In the genomic region with DNA sequence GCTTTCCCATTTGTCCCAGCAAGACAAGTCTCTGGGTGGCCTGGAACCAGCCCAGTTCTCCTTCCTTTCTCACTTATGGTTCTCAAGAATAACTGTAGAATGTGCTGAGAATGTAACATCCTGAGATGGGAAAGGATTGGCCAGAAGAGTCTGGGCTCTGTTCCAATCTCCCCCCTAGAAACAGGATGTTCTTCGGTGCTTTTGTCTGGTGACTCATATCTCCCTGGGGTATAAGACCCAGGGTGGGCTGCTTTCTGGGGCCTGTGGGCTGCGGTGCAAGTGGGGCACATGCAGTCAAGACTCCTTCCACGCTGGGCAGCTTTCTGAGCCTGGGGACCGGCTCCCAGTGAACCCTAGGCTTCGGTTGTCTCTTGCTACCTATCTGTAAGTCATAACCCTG, we compare ENCODE assay signal across 22 cellular contexts.
DNase-seq lines count a peak whose midpoint lies in the region; ATAC-seq, FAIRE-seq and TF ChIP-seq lines count a peak whose summit lies in the region.
"Had no signal": no experiment of that assay in that cellular context is flagged by ENCODE, and none has a peak within 500 bp of the region (broad histone marks: within the 10 kb centered on the region; RNA-seq: fewer than 3 reads in every experiment).

No MANE protein-coding gene starts in this region.

- H3K27ac ChIP-seq in BLaER1 (no peak overlapping the region), GM12878 (ENCODE audit: control insufficient read depth, insufficient read depth) (no peak overlapping the region)
- H3K27ac ChIP-seq: PC-9 had no signal

- DNase-seq in RPMI7951 (ENCODE audit: low read depth) (peak; percentile 20), GM12878 (ENCODE audit: low read depth, low spot score) (peak; percentile 9), iris pigment epithelial cell (ENCODE audit: low read depth) (peak; percentile 9), NCI-H510A (lab: John Stamatoyannopoulos, UW) (no peak)
- DNase-seq in activated naive CD4-positive, alpha-beta T cell treated with anti-CD3 and anti-CD28 coated beads, Interleukin-2, amount 50 U/mL, for 72 hours (ENCODE audit: low spot score in 2 of 2) = no peak
- DNase-seq: 8988T; Caco-2; CD4-positive, alpha-beta T cell; GF-D8; NCI-H1417 treated with DMSO at 0.1 percent for 48 hours; NCI-H187 treated with DMSO at 0.1 percent for 48 hours; NCI-H2227 treated with DMSO at 0.1 percent for 48 hours; NCI-H524 treated with DMSO at 0.1 percent for 48 hours; PC-9 had no signal

- no peak for FAIRE-seq in GM12878 (lab: Jason Lieb, UNC)
- FAIRE-seq: GM12891, GM19239 had no signal

- peak; percentile 37 for ATAC-seq in GM12878
- ATAC-seq in GM21381 (IDR thresholded peaks at IDR 0.05; ENCODE audit: unreplicated experiment) = no peak
- ATAC-seq in HG03460 (IDR thresholded peaks at IDR 0.05; ENCODE audit: unreplicated experiment) = no peak
- ATAC-seq in activated naive CD4-positive, alpha-beta T cell treated with anti-CD3 and anti-CD28 coated beads, Interleukin-2, amount 50 U/mL, for 72 hours = no peak
- ATAC-seq: GM23338, HCT116 had no signal

- no peak for TF ChIP-seq EP300 in GM12878 (IDR thresholded peaks at IDR 0.05; ENCODE audit: borderline replicate concordance in 1 of 2, control insufficient read depth in 1 of 2, low read depth in 2 of 2, low read length in 2 of 2)

- no peak overlapping the region for H2AFZ ChIP-seq in GM12878 (ENCODE audit: control insufficient read depth, low read depth, low read length)
- H2AFZ ChIP-seq: GM23338, PC-9 had no signal

- intact Hi-C loops in GM12878 (cut with micrococcal nuclease; ENCODE audit: unreplicated experiment) = no loop called here

- H4K20me1 ChIP-seq in BLaER1 = no peaks in the 10 kb centered on the region
- no peaks in the 10 kb centered on the region for H4K20me1 ChIP-seq in GM12878 (ENCODE audit: control insufficient read depth, insufficient read depth)

- SMC1A ChIA-PET in GM12878 (lab: Charles Lee; ENCODE audit: uncharacterized antibody, unreplicated experiment) = interaction anchor here (1.7 kb wide), 1 partner anchor 11 kb away, joined by 6 read pairs; no protein-coding TSS in a partner anchor

- no peak for TF ChIP-seq CTCF in GM12878 (IDR thresholded peaks at IDR 0.05 in 2 of 3, conservative IDR thresholded peaks at IDR 0.05 in 1 of 3; ENCODE audit: control insufficient read depth in 2 of 3, extremely low read depth in 1 of 3, insufficient read depth in 1 of 3, low read depth in 3 of 3, low read length in 3 of 3)

- no peak overlapping the region for H3K4me3 ChIP-seq in BLaER1
- no peak overlapping the region for H3K4me3 ChIP-seq in GM12878
- H3K4me3 ChIP-seq: GM23338, PC-9 had no signal

- TF ChIP-seq POLR2A in GM12878 (IDR thresholded peaks at IDR 0.05; ENCODE audit: low read depth, low read length) = no peak

- H3K9me3 ChIP-seq in BLaER1 (no peaks in the 10 kb centered on the region), GM12878 (replicated peaks; ENCODE audit: control insufficient read depth, insufficient read depth, low read length) (no peaks in the 10 kb centered on the region; the same call in 2 of the 3 replicates)
- H3K9me3 ChIP-seq: Caco-2 had no signal

- WGBS in GM12878 (ENCODE audit: insufficient coverage, insufficient replicate concordance, low lambda C conversion rate, missing lambda C conversion rate) = 8% methylated on average over 5 of the region's 5 CpGs

- H3K4me2 ChIP-seq in BLaER1 (peak overlapping the region; percentile 53), GM12878 (ENCODE audit: control insufficient read depth, insufficient read depth) (no peak overlapping the region)
- H3K4me2 ChIP-seq: GM23338, PC-9 had no signal

- no peaks in the 10 kb centered on the region for H3K79me2 ChIP-seq in GM12878 (ENCODE audit: control insufficient read depth, insufficient read depth, low read length)

- RAD21 ChIA-PET in GM12878 (lab: Charles Lee; ENCODE audit: unreplicated experiment) = no interaction called here

- no peak overlapping the region for H3K27ac Mint-ChIP-seq in activated naive CD4-positive, alpha-beta T cell treated with anti-CD3 and anti-CD28 coated beads, Interleukin-2, amount 50 U/mL, for 72 hours
- H3K27ac Mint-ChIP-seq: B cell; CD4-positive, alpha-beta T cell; GM23338 had no signal

- peaks cover 0 to 3% of the 10 kb centered on the region in 2 donors for H3K9me3 Mint-ChIP-seq in activated naive CD4-positive, alpha-beta T cell treated with anti-CD3 and anti-CD28 coated beads, Interleukin-2, amount 50 U/mL, for 72 hours

- no peaks in the 10 kb centered on the region for H3K36me3 ChIP-seq in BLaER1
- no peaks in the 10 kb centered on the region for H3K36me3 ChIP-seq in GM12878 (ENCODE audit: control insufficient read depth in 2 of 2, insufficient read depth in 2 of 2, low read length in 1 of 2)

- no peaks in the 10 kb centered on the region for H3K36me3 Mint-ChIP-seq in activated naive CD4-positive, alpha-beta T cell treated with anti-CD3 and anti-CD28 coated beads, Interleukin-2, amount 50 U/mL, for 72 hours

- H3K4me1 ChIP-seq in BLaER1 (peaks cover 30% of the 10 kb centered on the region), GM12878 (ENCODE audit: control insufficient read depth, insufficient read depth, low read length) (peaks cover 4% of the 10 kb centered on the region; the same call in 1 of the 2 replicates)
- H3K4me1 ChIP-seq: Caco-2 had no signal

- in situ Hi-C loops in GM12878 (cut with MboI) = no loop called here

- CTCF ChIA-PET in GM12878 (lab: Yijun Ruan, JAX) = interaction anchor here (1.3 kb wide), 1 partner anchor 11 kb away, joined by 3 read pairs; no protein-coding TSS in a partner anchor

- no TSS peak for BruUV-seq in GM12878 (replicated peaks; lab: Mats Ljungman, UMichigan)

- TF ChIP-seq RAD21 in GM12878 (IDR thresholded peaks at IDR 0.05; ENCODE audit: insufficient read depth, low read depth, low read length) = no peak

- H3K27me3 ChIP-seq in BLaER1 = no peaks in the 10 kb centered on the region
- no peaks in the 10 kb centered on the region; a peak in 1 of 4 replicates for H3K27me3 ChIP-seq in GM12878 (replicated peaks in 1 of 2; ENCODE audit: control insufficient read depth in 2 of 2, insufficient read depth in 2 of 2, low read length in 1 of 2)

- H3K9ac ChIP-seq in BLaER1 (no peak overlapping the region), GM12878 (ENCODE audit: control insufficient read depth, insufficient read depth, low read length) (no peak overlapping the region)

- POLR2A ChIA-PET in GM12878 (lab: Charles Lee) = no interaction called here

TF ChIP-seq in GM12878, 131 proteins besides CTCF, POLR2A, EP300 and RAD21 (continues in another document):
- TF ChIP-seq PAX5 (IDR thresholded peaks at IDR 0.05; ENCODE audit: borderline replicate concordance, low read depth, low read length) (no peak), BCL11A (IDR thresholded peaks at IDR 0.05; ENCODE audit: low read depth, low read length) (0 out of 2 replicates have a peak, but pooled peaks have one; percentile 12), RUNX3 (IDR thresholded peaks at IDR 0.05; ENCODE audit: low read length) (peak; percentile 53), MEF2B (IDR thresholded peaks at IDR 0.05; ENCODE audit: partially characterized antibody, poor library complexity, severe bottlenecking) (peak; percentile 50)
- TF ChIP-seq, protein P1, sequence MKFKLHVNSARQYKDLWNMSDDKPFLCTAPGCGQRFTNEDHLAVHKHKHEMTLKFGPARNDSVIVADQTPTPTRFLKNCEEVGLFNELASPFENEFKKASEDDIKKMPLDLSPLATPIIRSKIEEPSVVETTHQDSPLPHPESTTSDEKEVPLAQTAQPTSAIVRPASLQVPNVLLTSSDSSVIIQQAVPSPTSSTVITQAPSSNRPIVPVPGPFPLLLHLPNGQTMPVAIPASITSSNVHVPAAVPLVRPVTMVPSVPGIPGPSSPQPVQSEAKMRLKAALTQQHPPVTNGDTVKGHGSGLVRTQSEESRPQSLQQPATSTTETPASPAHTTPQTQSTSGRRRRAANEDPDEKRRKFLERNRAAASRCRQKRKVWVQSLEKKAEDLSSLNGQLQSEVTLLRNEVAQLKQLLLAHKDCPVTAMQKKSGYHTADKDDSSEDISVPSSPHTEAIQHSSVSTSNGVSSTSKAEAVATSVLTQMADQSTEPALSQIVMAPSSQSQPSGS (IDR thresholded peaks at IDR 0.05; ENCODE audit: low read length) = 0 out of 2 replicates have a peak, but pooled peaks have one; percentile 13
- TF ChIP-seq, protein P2, sequence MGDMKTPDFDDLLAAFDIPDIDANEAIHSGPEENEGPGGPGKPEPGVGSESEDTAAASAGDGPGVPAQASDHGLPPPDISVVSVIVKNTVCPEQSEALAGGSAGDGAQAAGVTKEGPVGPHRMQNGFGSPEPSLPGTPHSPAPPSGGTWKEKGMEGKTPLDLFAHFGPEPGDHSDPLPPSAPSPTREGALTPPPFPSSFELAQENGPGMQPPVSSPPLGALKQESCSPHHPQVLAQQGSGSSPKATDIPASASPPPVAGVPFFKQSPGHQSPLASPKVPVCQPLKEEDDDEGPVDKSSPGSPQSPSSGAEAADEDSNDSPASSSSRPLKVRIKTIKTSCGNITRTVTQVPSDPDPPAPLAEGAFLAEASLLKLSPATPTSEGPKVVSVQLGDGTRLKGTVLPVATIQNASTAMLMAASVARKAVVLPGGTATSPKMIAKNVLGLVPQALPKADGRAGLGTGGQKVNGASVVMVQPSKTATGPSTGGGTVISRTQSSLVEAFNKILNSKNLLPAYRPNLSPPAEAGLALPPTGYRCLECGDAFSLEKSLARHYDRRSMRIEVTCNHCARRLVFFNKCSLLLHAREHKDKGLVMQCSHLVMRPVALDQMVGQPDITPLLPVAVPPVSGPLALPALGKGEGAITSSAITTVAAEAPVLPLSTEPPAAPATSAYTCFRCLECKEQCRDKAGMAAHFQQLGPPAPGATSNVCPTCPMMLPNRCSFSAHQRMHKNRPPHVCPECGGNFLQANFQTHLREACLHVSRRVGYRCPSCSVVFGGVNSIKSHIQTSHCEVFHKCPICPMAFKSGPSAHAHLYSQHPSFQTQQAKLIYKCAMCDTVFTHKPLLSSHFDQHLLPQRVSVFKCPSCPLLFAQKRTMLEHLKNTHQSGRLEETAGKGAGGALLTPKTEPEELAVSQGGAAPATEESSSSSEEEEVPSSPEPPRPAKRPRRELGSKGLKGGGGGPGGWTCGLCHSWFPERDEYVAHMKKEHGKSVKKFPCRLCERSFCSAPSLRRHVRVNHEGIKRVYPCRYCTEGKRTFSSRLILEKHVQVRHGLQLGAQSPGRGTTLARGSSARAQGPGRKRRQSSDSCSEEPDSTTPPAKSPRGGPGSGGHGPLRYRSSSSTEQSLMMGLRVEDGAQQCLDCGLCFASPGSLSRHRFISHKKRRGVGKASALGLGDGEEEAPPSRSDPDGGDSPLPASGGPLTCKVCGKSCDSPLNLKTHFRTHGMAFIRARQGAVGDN (IDR thresholded peaks at IDR 0.05) = 0 out of 2 replicates have a peak, but pooled peaks have one; percentile 20

Comparison
In these comparisons a context has a peak if more than half of its experiments do, and no peak if none do; other contexts are left out.
1. DNase-seq: peak in RPMI7951 (single experiment), GM12878 (single experiment) and iris pigment epithelial cell (single experiment); none in NCI-H510A (single experiment) and activated naive CD4-positive, alpha-beta T cell treated with anti-CD3 and anti-CD28 coated beads, Interleukin-2, amount 50 U/mL, for 72 hours (0 of 2).